9 cellular contexts compared by ENCODE assay signal in genomic region chr5:172479034-172479783, GRCh38. TPM values are rescaled to one million over a fixed set of nuclear protein-coding genes. Genes with fewer than 3 reads are reported as not detected.
DNase-seq lines count a peak whose midpoint lies in the region; ATAC-seq, FAIRE-seq and TF ChIP-seq lines count a peak whose summit lies in the region.
"Had no signal": no experiment of that assay in that cellular context is flagged by ENCODE, and none has a peak within 500 bp of the region (broad histone marks: within the 10 kb centered on the region; RNA-seq: fewer than 3 reads in every experiment).

No MANE protein-coding gene starts in this region.

- DNase-seq in CD4-positive, alpha-beta memory T cell = peak; percentile 41 to 57 (median 56)
- peak; percentile 86 for DNase-seq in MG63
- peak; percentile 91 to 92 for DNase-seq in SHP77 (lab: John Stamatoyannopoulos, UW)
- DNase-seq in activated naive CD4-positive, alpha-beta T cell treated with anti-CD3 and anti-CD28 coated beads, Interleukin-2, amount 50 U/mL, for 16 hours = peak; percentile 53
- DNase-seq in globus pallidus (ENCODE audit: low spot score) = peak; percentile 90
- DNase-seq in osteoblast (ENCODE audit: insufficient read length, low spot score, missing footprints) = peak; percentile 96
- peak; percentile 90 for DNase-seq in urothelium cell line (ENCODE audit: low spot score)

- peak; percentile 92 for TF ChIP-seq CTCF in osteoblast (IDR thresholded peaks at IDR 0.05; ENCODE audit: extremely low read depth, low read depth, low read length)

- no peaks in the 10 kb centered on the region for H3K79me2 ChIP-seq in osteoblast (ENCODE audit: insufficient read depth, low read length)

- no peaks in the 10 kb centered on the region for H3K36me3 Mint-ChIP-seq in CD4-positive, alpha-beta memory T cell

- no peak overlapping the region for H3K4me2 ChIP-seq in osteoblast (ENCODE audit: insufficient read depth, low read length)

- H3K9me3 Mint-ChIP-seq in CD4-positive, alpha-beta memory T cell = peaks cover 0 to 3% (median 0%) of the 10 kb centered on the region in 8 donors
- H3K9me3 Mint-ChIP-seq: T-helper 1 cell treated with Interleukin-12 subunit alpha and Interleukin-12 subunit beta and Interleukin-4 antibody, amounts not matched to agents 30 μg/mL and 1 μg/mL, for 36 hours had no signal

- no peaks in the 10 kb centered on the region for H3K4me1 ChIP-seq in CD4-positive, alpha-beta memory T cell (ENCODE audit: insufficient read depth, low read length)
- H3K4me1 ChIP-seq in osteoblast (ENCODE audit: insufficient read depth, low read length) = no peaks in the 10 kb centered on the region

- POLR2A ChIA-PET in CD4-positive, alpha-beta memory T cell (lab: Charles Lee; ENCODE audit: partially characterized antibody) = interaction anchor here (0.6 kb wide), 1 partner anchor 19 kb away, joined by 3 read pairs; no protein-coding TSS in a partner anchor

- H3K27me3 ChIP-seq in CD4-positive, alpha-beta memory T cell (ENCODE audit: insufficient read depth, low read length) = no peaks in the 10 kb centered on the region
- no peaks in the 10 kb centered on the region for H3K27me3 ChIP-seq in MG63
- H3K27me3 ChIP-seq in osteoblast (ENCODE audit: insufficient read depth, low read length) = no peaks in the 10 kb centered on the region

- H4K20me1 ChIP-seq in osteoblast (ENCODE audit: insufficient read depth, low read length) = no peaks in the 10 kb centered on the region

- H3K4me3 ChIP-seq in CD4-positive, alpha-beta memory T cell (ENCODE audit: low read length in 2 of 2) = no peak overlapping the region
- H3K4me3 ChIP-seq in MG63 (no peak overlapping the region), osteoblast (ENCODE audit: insufficient read depth, low read length) (no peak overlapping the region)

- CTCF ChIA-PET in CD4-positive, alpha-beta memory T cell (lab: Charles Lee; ENCODE audit: partially characterized antibody) = interaction anchor here (0.9 to 7.7 kb wide), 3 partner anchors 216 to 238 kb away, joined by 4 to 52 read pairs (median 4); no protein-coding TSS in a partner anchor

- no peak for FAIRE-seq in urothelium cell line (lab: Jason Lieb, UNC)

- H3K9me3 ChIP-seq in CD4-positive, alpha-beta memory T cell (ENCODE audit: control insufficient read depth in 1 of 2, low read length in 2 of 2) = no peaks in the 10 kb centered on the region
- H3K9me3 ChIP-seq in MG63 (no peaks in the 10 kb centered on the region), osteoblast (ENCODE audit: low read depth, low read length) (no peaks in the 10 kb centered on the region)

- H3K4me1 Mint-ChIP-seq in CD4-positive, alpha-beta memory T cell = peaks cover 0 to 1% (median under 1%) of the 10 kb centered on the region in 4 donors

- H3K36me3 ChIP-seq in CD4-positive, alpha-beta memory T cell (ENCODE audit: insufficient read depth, low read length) = no peaks in the 10 kb centered on the region
- no peaks in the 10 kb centered on the region for H3K36me3 ChIP-seq in MG63
- no peaks in the 10 kb centered on the region for H3K36me3 ChIP-seq in osteoblast (ENCODE audit: insufficient read depth, low read length)

- H3K27ac Mint-ChIP-seq in CD4-positive, alpha-beta memory T cell = no peak overlapping the region
- H3K27ac Mint-ChIP-seq: T-helper 1 cell treated with Interleukin-12 subunit alpha and Interleukin-12 subunit beta and Interleukin-4 antibody, amounts not matched to agents 30 μg/mL and 1 μg/mL, for 36 hours had no signal

- no peak overlapping the region for H3K27ac ChIP-seq in CD4-positive, alpha-beta memory T cell (ENCODE audit: low read depth, low read length)
- no peak overlapping the region for H3K27ac ChIP-seq in osteoblast (ENCODE audit: low read depth, low read length)

- no peak overlapping the region for H3K4me3 Mint-ChIP-seq in CD4-positive, alpha-beta memory T cell
- H3K4me3 Mint-ChIP-seq: T-helper 1 cell treated with Interleukin-12 subunit alpha and Interleukin-12 subunit beta and Interleukin-4 antibody, amounts not matched to agents 30 μg/mL and 1 μg/mL, for 36 hours had no signal

- intact Hi-C loops in CD4-positive, alpha-beta memory T cell (cut with micrococcal nuclease) = no loop called here

- ATAC-seq in GM21360 (IDR thresholded peaks at IDR 0.05; ENCODE audit: unreplicated experiment) = peak; percentile 70

- H3K27me3 Mint-ChIP-seq in CD4-positive, alpha-beta memory T cell = no peaks in the 10 kb centered on the region

- no peak overlapping the region for H2AFZ ChIP-seq in osteoblast (ENCODE audit: low read length)

RNA-seq across cellular contexts. Expression of gene SH3PXD2B, which starts 24.9 kb away (rescaled TPM):
- total RNA-seq in CD4-positive, alpha-beta memory T cell = under 1 TPM; 0.19 to 0.38 TPM
- not detected for polyA plus RNA-seq in CD4-positive, alpha-beta memory T cell
- 4.4 and 15.2 TPM in 2 replicates for total RNA-seq in MG63 (2014; rRNA removed; shearing (Covaris generic); ENCODE audit: low replicate concordance)
- total RNA-seq in osteoblast = 58.3 and 59.2 TPM in 2 replicates
